In the genomic region with DNA sequence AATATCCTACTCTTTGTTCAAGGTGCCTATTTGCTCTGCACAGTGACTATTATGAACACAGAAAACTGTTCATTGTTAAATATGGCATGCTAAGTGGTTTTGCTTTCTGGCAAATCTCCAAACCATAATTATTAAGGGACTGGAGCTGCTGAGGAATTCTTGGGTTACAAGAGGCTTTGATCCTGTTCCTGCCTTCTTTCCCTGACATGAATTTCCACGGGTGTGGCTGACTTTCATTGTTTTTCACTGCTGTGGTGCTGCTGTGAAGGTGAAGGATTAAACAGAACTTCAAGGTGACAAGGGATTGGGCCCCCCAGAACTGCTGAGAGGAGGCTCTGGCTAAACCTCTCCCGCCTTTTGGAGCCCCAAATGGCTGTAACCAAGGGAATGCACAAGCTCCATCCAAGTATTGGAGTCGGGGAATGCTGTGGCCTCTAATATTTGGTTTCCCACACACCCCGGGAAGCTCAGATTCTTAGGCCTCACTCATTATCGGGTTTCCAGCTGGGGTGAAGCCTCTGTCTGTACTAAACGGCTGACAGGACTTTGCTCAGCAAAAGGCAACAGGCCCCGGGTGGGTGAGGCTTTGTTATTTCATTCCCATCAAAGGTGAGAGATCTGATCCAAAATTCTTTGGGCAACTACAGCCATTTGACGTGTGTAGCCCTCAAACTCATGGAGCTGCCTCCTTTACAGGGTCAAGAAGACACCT, we compare ENCODE assay signal across 18 cellular contexts. TPM values are rescaled to one million over a fixed set of nuclear protein-coding genes. Genes with fewer than 3 reads are reported as not detected.
DNase-seq lines count a peak whose midpoint lies in the region; ATAC-seq and TF ChIP-seq lines count a peak whose summit lies in the region.
"Had no signal": no experiment of that assay in that cellular context is flagged by ENCODE, and none has a peak within 500 bp of the region (broad histone marks: within the 10 kb centered on the region; RNA-seq: fewer than 3 reads in every experiment).

No MANE protein-coding gene starts in this region.

- H3K4me1 ChIP-seq in transverse colon = peaks cover 0 to 23% (median 9%) of the 10 kb centered on the region in 4 donors

- ATAC-seq in left lobe of liver = peak; percentile 49
- no peak for ATAC-seq in WTC11
- ATAC-seq in GM18498 (IDR thresholded peaks at IDR 0.05; ENCODE audit: unreplicated experiment) = no peak
- ATAC-seq: CD8-positive, alpha-beta T cell; naive thymus-derived CD4-positive, alpha-beta T cell; T-cell had no signal

- TF ChIP-seq POLR2A in transverse colon (IDR thresholded peaks at IDR 0.05) = no peak

- CTCF ChIA-PET in RWPE1 (lab: Yijun Ruan, JAX) (no interaction called here), WTC11 (lab: Charles Lee) (no interaction called here)

- no peak overlapping the region for H3K4me3 Mint-ChIP-seq in WTC11
- H3K4me3 Mint-ChIP-seq: CD8-positive, alpha-beta T cell; naive thymus-derived CD4-positive, alpha-beta T cell; T-cell had no signal

- H3K36me3 Mint-ChIP-seq in WTC11 = no peaks in the 10 kb centered on the region

- H3K27ac Mint-ChIP-seq in WTC11 = no peak overlapping the region
- H3K27ac Mint-ChIP-seq: CD8-positive, alpha-beta T cell; naive thymus-derived CD4-positive, alpha-beta T cell; T-cell had no signal

- H3K36me3 ChIP-seq in transverse colon = no peaks in the 10 kb centered on the region

- no peak overlapping the region for H3K4me3 ChIP-seq in transverse colon

- POLR2A ChIA-PET in RWPE1 (lab: Yijun Ruan, JAX; ENCODE audit: low non-redundant PET) (no interaction called here), WTC11 (lab: Charles Lee) (no interaction called here)

- H3K9me3 ChIP-seq in transverse colon = no peaks in the 10 kb centered on the region

- no peaks in the 10 kb centered on the region for H3K27me3 Mint-ChIP-seq in WTC11 (ENCODE audit: low read depth)
- H3K27me3 Mint-ChIP-seq: naive thymus-derived CD4-positive, alpha-beta T cell; T-cell had no signal

- H3K27ac ChIP-seq in RWPE1 (peak overlapping the region; percentile 30; the same call in 1 of the 2 replicates), transverse colon (peak overlapping the region; percentile 11 to 48 (median 28))

- intact Hi-C loops in transverse colon (cut with DNase I; ENCODE audit: low total_unique reads) = no loop called here

- H3K27me3 ChIP-seq in transverse colon = no peaks in the 10 kb centered on the region

- H3K4me1 Mint-ChIP-seq in WTC11 = no peaks in the 10 kb centered on the region
- H3K4me1 Mint-ChIP-seq: T-cell had no signal

- no peaks in the 10 kb centered on the region for H3K9me3 Mint-ChIP-seq in WTC11
- H3K9me3 Mint-ChIP-seq: CD8-positive, alpha-beta T cell; naive thymus-derived CD4-positive, alpha-beta T cell; T-cell had no signal

- in situ Hi-C loops in transverse colon (cut with MboI; ENCODE audit: low pct_ligation_motif_present in 1 of 4, low pct_unique_long_range_greater_than_20kb in 1 of 4, low sequenced_read_pairs in 3 of 4) = loop anchor here in 1 of 4 donors (25.0 kb wide), 1 partner anchor 418 kb away; no protein-coding TSS in a partner anchor

- TF ChIP-seq EP300 in transverse colon (IDR thresholded peaks at IDR 0.05; ENCODE audit: low read depth) = no peak

- peak; percentile 13 for DNase-seq in DMS153 (lab: John Stamatoyannopoulos, UW)
- DNase-seq in DMS153 treated with DMSO at 0.1 percent for 48 hours (lab: John Stamatoyannopoulos, UW; ENCODE audit: unreplicated experiment) = no peak
- DNase-seq in RWPE1 (ENCODE audit: low spot score) = no peak
- DNase-seq in left lobe of liver (ENCODE audit: low spot score) = no peak
- DNase-seq in transverse colon = no peak
- DNase-seq in retina = no peak
- no peak for DNase-seq in WTC11 (ENCODE audit: low spot score)
- DNase-seq: activated CD4-positive, CD25-positive, alpha-beta regulatory T cell treated with anti-CD3 and anti-CD28 coated beads, Interleukin-2, amount 50 U/mL, for 72 hours; activated T-cell treated with anti-CD3 and anti-CD28 coated beads for 4 hours; anterior cingulate cortex; CD8-positive, alpha-beta T cell; effector CD4-positive, alpha-beta T cell; glutamatergic neuron; kidney glomerular epithelial cell; naive thymus-derived CD4-positive, alpha-beta T cell; NCI-H1436 treated with DMSO at 0.1 percent for 48 hours; T-cell had no signal

- TF ChIP-seq CTCF in RWPE1 (conservative IDR thresholded peaks at IDR 0.05; ENCODE audit: low read depth) (no peak), transverse colon (IDR thresholded peaks at IDR 0.05) (no peak), WTC11 (IDR thresholded peaks at IDR 0.05) (no peak)

- 0 to 48% methylated on average over 1 to 8 of the region's 8 CpGs for WGBS in transverse colon (ENCODE audit: low coverage in 1 of 2), 2 donors

TF ChIP-seq in WTC11, 78 proteins besides CTCF, POLR2A, EP300 and RAD21 (continues in another document):
- TF ChIP-seq ZNF263 (CRISPR knock-in tag; IDR thresholded peaks at IDR 0.05; ENCODE audit: low read depth) = no peak
- no peak for TF ChIP-seq ZNF219 (CRISPR knock-in tag; IDR thresholded peaks at IDR 0.05; ENCODE audit: borderline replicate concordance)
- TF ChIP-seq, protein P1, sequence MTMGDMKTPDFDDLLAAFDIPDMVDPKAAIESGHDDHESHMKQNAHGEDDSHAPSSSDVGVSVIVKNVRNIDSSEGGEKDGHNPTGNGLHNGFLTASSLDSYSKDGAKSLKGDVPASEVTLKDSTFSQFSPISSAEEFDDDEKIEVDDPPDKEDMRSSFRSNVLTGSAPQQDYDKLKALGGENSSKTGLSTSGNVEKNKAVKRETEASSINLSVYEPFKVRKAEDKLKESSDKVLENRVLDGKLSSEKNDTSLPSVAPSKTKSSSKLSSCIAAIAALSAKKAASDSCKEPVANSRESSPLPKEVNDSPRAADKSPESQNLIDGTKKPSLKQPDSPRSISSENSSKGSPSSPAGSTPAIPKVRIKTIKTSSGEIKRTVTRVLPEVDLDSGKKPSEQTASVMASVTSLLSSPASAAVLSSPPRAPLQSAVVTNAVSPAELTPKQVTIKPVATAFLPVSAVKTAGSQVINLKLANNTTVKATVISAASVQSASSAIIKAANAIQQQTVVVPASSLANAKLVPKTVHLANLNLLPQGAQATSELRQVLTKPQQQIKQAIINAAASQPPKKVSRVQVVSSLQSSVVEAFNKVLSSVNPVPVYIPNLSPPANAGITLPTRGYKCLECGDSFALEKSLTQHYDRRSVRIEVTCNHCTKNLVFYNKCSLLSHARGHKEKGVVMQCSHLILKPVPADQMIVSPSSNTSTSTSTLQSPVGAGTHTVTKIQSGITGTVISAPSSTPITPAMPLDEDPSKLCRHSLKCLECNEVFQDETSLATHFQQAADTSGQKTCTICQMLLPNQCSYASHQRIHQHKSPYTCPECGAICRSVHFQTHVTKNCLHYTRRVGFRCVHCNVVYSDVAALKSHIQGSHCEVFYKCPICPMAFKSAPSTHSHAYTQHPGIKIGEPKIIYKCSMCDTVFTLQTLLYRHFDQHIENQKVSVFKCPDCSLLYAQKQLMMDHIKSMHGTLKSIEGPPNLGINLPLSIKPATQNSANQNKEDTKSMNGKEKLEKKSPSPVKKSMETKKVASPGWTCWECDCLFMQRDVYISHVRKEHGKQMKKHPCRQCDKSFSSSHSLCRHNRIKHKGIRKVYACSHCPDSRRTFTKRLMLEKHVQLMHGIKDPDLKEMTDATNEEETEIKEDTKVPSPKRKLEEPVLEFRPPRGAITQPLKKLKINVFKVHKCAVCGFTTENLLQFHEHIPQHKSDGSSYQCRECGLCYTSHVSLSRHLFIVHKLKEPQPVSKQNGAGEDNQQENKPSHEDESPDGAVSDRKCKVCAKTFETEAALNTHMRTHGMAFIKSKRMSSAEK (CRISPR knock-in tag; IDR thresholded peaks at IDR 0.05; ENCODE audit: borderline replicate concordance) = no peak
- TF ChIP-seq, protein P2, sequence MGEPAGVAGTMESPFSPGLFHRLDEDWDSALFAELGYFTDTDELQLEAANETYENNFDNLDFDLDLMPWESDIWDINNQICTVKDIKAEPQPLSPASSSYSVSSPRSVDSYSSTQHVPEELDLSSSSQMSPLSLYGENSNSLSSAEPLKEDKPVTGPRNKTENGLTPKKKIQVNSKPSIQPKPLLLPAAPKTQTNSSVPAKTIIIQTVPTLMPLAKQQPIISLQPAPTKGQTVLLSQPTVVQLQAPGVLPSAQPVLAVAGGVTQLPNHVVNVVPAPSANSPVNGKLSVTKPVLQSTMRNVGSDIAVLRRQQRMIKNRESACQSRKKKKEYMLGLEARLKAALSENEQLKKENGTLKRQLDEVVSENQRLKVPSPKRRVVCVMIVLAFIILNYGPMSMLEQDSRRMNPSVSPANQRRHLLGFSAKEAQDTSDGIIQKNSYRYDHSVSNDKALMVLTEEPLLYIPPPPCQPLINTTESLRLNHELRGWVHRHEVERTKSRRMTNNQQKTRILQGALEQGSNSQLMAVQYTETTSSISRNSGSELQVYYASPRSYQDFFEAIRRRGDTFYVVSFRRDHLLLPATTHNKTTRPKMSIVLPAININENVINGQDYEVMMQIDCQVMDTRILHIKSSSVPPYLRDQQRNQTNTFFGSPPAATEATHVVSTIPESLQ (CRISPR knock-in tag; IDR thresholded peaks at IDR 0.05) = no peak
- TF ChIP-seq, protein P3, sequence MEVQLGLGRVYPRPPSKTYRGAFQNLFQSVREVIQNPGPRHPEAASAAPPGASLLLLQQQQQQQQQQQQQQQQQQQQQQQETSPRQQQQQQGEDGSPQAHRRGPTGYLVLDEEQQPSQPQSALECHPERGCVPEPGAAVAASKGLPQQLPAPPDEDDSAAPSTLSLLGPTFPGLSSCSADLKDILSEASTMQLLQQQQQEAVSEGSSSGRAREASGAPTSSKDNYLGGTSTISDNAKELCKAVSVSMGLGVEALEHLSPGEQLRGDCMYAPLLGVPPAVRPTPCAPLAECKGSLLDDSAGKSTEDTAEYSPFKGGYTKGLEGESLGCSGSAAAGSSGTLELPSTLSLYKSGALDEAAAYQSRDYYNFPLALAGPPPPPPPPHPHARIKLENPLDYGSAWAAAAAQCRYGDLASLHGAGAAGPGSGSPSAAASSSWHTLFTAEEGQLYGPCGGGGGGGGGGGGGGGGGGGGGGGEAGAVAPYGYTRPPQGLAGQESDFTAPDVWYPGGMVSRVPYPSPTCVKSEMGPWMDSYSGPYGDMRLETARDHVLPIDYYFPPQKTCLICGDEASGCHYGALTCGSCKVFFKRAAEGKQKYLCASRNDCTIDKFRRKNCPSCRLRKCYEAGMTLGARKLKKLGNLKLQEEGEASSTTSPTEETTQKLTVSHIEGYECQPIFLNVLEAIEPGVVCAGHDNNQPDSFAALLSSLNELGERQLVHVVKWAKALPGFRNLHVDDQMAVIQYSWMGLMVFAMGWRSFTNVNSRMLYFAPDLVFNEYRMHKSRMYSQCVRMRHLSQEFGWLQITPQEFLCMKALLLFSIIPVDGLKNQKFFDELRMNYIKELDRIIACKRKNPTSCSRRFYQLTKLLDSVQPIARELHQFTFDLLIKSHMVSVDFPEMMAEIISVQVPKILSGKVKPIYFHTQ (CRISPR knock-in tag; IDR thresholded peaks at IDR 0.05) = no peak

RNA-seq across cellular contexts. Expression of a gene that starts 29.0 kb away (rescaled TPM):
- total RNA-seq in left lobe of liver (60.6 TPM), transverse colon (100 to 1,000 TPM; 114 to 305 (median 208) TPM), WTC11 (2021) (50.4 to 63.4 TPM (median 61.6 TPM) in 3 replicates)
